In the genomic region with DNA sequence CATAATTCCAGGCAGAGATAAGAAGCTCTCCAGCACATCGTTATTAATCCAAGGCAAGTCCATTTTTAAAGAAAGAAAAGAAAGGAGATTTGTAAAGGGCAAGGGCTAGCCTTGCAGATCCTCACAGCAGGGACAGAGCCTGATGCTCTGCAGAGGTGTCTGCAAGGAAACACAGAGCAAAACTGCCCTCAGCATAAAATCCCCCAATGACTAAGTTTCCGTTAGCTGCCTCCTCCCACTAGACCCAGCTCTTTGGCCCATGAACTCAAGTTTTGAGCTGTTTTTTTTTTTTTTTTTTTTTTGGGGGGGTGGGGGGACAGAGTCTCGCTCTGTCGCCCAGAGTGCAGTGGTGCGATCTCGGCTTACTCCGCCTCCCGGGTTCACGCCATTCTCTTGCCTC, we compare ENCODE assay signal across 7 cellular contexts.
"Had no signal": no experiment of that assay in that cellular context is flagged by ENCODE, and none has a peak within 500 bp of the region (broad histone marks: within the 10 kb centered on the region; RNA-seq: fewer than 3 reads in every experiment).

No MANE protein-coding gene starts in this region.

- DNase-seq: H9, HCEC 1CT, KBM-7 had no signal

- H3K4me3 Mint-ChIP-seq: GM23338, H9, IgD-negative memory B cell had no signal

- H3K27ac Mint-ChIP-seq: GM23338, H9 had no signal

- H2AFZ ChIP-seq: GM23338 had no signal

- H3K36me3 Mint-ChIP-seq: IgD-negative memory B cell had no signal

- ATAC-seq: GM23338, HepG2 had no signal

- H3K27ac ChIP-seq: HL-60 had no signal

- H3K4me3 ChIP-seq: GM23338 had no signal

- H3K4me2 ChIP-seq: GM23338 had no signal
